In genomic region chr12:95574799-95575452, GRCh38 we compare ENCODE assay signal across 8 cellular contexts. TPM values are rescaled to one million over a fixed set of nuclear protein-coding genes. Genes with fewer than 3 reads are reported as not detected.
DNase-seq lines count a peak whose midpoint lies in the region; ATAC-seq and TF ChIP-seq lines count a peak whose summit lies in the region.

No MANE protein-coding gene starts in this region.

- H3K4me1 Mint-ChIP-seq in activated B cell treated with CpG ODN at 0.5 μM for 24 hours, result peaks cover 49% of the 10 kb centered on the region
- no peaks in the 10 kb centered on the region for H3K4me1 Mint-ChIP-seq in activated T-helper 17 cell treated with anti-CD3 and anti-CD28 coated beads, Interleukin-2, amount 50 U/mL, for 72 hours

- H3K27me3 Mint-ChIP-seq in activated B cell treated with CpG ODN at 0.5 μM for 24 hours, result peaks cover 2% of the 10 kb centered on the region
- peaks cover 10% of the 10 kb centered on the region for H3K27me3 Mint-ChIP-seq in activated T-helper 17 cell treated with anti-CD3 and anti-CD28 coated beads, Interleukin-2, amount 50 U/mL, for 72 hours

- H2AFZ ChIP-seq in KMS-11 (ENCODE audit: low read depth), result no peak overlapping the region

- CTCF ChIA-PET in activated B cell treated with CpG ODN at 0.5 μM for 24 hours (lab: Charles Lee), result interaction anchor here (0.7 to 1.1 kb wide), 3 partner anchors 13 to 40 kb away, joined by 3 to 6 read pairs (median 3); no protein-coding TSS in a partner anchor

- no peak for ATAC-seq in activated B cell treated with CpG ODN at 0.5 μM for 24 hours (ENCODE audit: low read depth)
- peak; percentile 82 for ATAC-seq in upper lobe of right lung
- no peak for ATAC-seq in activated T-helper 17 cell treated with anti-CD3 and anti-CD28 coated beads, Interleukin-2, amount 50 U/mL, for 72 hours (replicated peaks)

- DNase-seq in Daoy (ENCODE audit: low read depth), result peak; percentile 20
- no peak for DNase-seq in activated B cell treated with CpG ODN at 0.5 μM for 24 hours
- peak; percentile 36 for DNase-seq in iris pigment epithelial cell (ENCODE audit: low read depth)
- DNase-seq in upper lobe of right lung, result no peak
- no peak for DNase-seq in activated CD4-positive, alpha-beta T cell treated with anti-CD3 and anti-CD28 coated beads for 4 hours
- no peak for DNase-seq in ecto neural progenitor cell (ENCODE audit: low spot score)

- peak; percentile 60 for TF ChIP-seq CTCF in KMS-11 (conservative IDR thresholded peaks at IDR 0.05; ENCODE audit: low read depth, low read length)
- no peak for TF ChIP-seq CTCF in activated B cell treated with CpG ODN at 0.5 μM for 24 hours (IDR thresholded peaks at IDR 0.05)
- peak; percentile 69 for TF ChIP-seq CTCF in upper lobe of right lung (IDR thresholded peaks at IDR 0.05)

- H3K4me2 ChIP-seq in KMS-11, result no peak overlapping the region

- POLR2A ChIA-PET in activated B cell treated with CpG ODN at 0.5 μM for 24 hours (lab: Charles Lee), result interaction anchor here (4.4 kb wide), 1 partner anchor 27 kb away, joined by 19 read pairs; no protein-coding TSS in a partner anchor

- H3K9me3 Mint-ChIP-seq in activated B cell treated with CpG ODN at 0.5 μM for 24 hours, result no peaks in the 10 kb centered on the region
- no peaks in the 10 kb centered on the region for H3K9me3 Mint-ChIP-seq in activated T-helper 17 cell treated with anti-CD3 and anti-CD28 coated beads, Interleukin-2, amount 50 U/mL, for 72 hours

- H3K4me3 ChIP-seq in KMS-11 (IDR thresholded peaks at IDR 0.05; ENCODE audit: insufficient read depth, low read depth, low read length) (no peak overlapping the region), upper lobe of right lung (no peak overlapping the region)

- H3K27me3 ChIP-seq in KMS-11 (ENCODE audit: insufficient read depth, low read depth) (no peaks in the 10 kb centered on the region), upper lobe of right lung (no peaks in the 10 kb centered on the region)

- H3K27ac Mint-ChIP-seq in activated B cell treated with CpG ODN at 0.5 μM for 24 hours, result peak overlapping the region; percentile 97
- no peak overlapping the region for H3K27ac Mint-ChIP-seq in activated T-helper 17 cell treated with anti-CD3 and anti-CD28 coated beads, Interleukin-2, amount 50 U/mL, for 72 hours

- no peaks in the 10 kb centered on the region for H4K20me1 ChIP-seq in KMS-11 (ENCODE audit: insufficient read depth)

- H3K4me1 ChIP-seq in KMS-11 (ENCODE audit: low read depth, poor library complexity, severe bottlenecking) (no peaks in the 10 kb centered on the region), upper lobe of right lung (no peaks in the 10 kb centered on the region)

- no peaks in the 10 kb centered on the region for H3K9me3 ChIP-seq in upper lobe of right lung

- H3K27ac ChIP-seq in KMS-11 (no peak overlapping the region), upper lobe of right lung (no peak overlapping the region)

- intact Hi-C loops in activated B cell treated with CpG ODN at 0.5 μM for 24 hours (cut with micrococcal nuclease), result loop anchor here (10.0 kb wide), 1 partner anchor 620 kb away; the partner anchor contains the start of gene ELK3
- intact Hi-C loops in upper lobe of right lung (cut with DNase I), result no loop called here

- H3K4me3 Mint-ChIP-seq in activated B cell treated with CpG ODN at 0.5 μM for 24 hours, result peak overlapping the region; percentile 85
- no peak overlapping the region for H3K4me3 Mint-ChIP-seq in activated T-helper 17 cell treated with anti-CD3 and anti-CD28 coated beads, Interleukin-2, amount 50 U/mL, for 72 hours

- H3K9ac ChIP-seq in KMS-11, result no peak overlapping the region

- H3K79me2 ChIP-seq in KMS-11 (ENCODE audit: insufficient read depth, low read depth), result no peaks in the 10 kb centered on the region

- H3K36me3 ChIP-seq in KMS-11 (ENCODE audit: insufficient read depth) (no peaks in the 10 kb centered on the region), upper lobe of right lung (no peaks in the 10 kb centered on the region)

- H3K36me3 Mint-ChIP-seq in activated B cell treated with CpG ODN at 0.5 μM for 24 hours (ENCODE audit: low read depth), result peaks cover 3% of the 10 kb centered on the region
- H3K36me3 Mint-ChIP-seq in activated T-helper 17 cell treated with anti-CD3 and anti-CD28 coated beads, Interleukin-2, amount 50 U/mL, for 72 hours (ENCODE audit: low read depth), result no peaks in the 10 kb centered on the region

RNA-seq across cellular contexts. Expression of gene USP44, which starts 23.6 kb away (rescaled TPM):
- 0.74 and 0.95 TPM in 2 replicates for total RNA-seq in Daoy (2014; rRNA removed; shearing (Covaris generic))
- total RNA-seq in activated B cell treated with CpG ODN at 0.5 μM for 24 hours (3.4 and 5.4 TPM in 2 replicates), upper lobe of right lung (14.9 TPM)
- under 1 TPM; 0.82 to 0.93 TPM for total RNA-seq in activated T-helper 17 cell treated with anti-CD3 and anti-CD28 coated beads, Interleukin-2, amount 50 U/mL, for 72 hours

Comparison
In these comparisons a context has a peak if more than half of its experiments do, and no peak if none do; other contexts are left out.
1. DNase-seq: peak in Daoy (single experiment) and iris pigment epithelial cell (single experiment); none in activated B cell treated with CpG ODN at 0.5 μM for 24 hours (single experiment), upper lobe of right lung (single experiment), activated CD4-positive, alpha-beta T cell treated with anti-CD3 and anti-CD28 coated beads for 4 hours (0 of 2) and ecto neural progenitor cell (single experiment).